ENCODE assay signal across 12 cellular contexts in the genomic region with DNA sequence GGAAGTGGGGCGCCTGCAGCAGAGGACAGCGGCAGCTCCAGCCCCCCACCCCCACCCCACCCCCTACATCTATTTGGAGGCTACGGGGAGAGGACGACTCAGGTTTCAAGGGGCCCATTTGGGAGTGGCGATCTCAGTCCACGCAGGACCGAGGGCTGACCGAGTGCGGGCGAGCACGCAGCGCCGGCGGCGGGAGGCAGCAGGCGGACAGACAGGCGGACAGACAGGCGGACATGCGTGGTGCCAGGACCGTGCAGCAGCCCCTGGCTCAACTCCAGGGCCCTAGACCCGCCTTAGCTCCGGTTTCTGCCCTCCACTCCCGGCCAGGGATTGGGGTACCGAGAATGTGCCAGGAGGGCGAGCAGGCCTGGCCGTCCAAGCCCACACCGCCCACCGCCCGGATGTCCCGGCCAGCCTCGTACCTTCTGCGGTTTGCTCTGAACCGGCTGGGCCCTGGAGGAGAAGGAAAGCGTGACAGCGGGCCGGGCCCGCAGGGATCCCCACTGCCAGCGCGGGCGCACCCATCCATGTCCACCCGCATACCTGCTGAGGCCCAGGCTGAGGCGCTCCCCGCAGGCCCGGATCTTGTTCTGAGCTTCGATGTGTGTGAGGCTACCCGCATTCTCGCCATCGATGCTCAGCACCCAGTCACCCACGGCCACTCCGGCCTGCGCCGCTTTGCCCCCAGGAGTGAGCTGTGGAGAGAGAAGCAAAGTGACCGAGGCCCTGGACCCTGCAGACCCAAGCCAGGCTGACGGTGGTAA. TPM values are rescaled to one million over a fixed set of nuclear protein-coding genes. Genes with fewer than 3 reads are reported as not detected.
DNase-seq lines count a peak whose midpoint lies in the region; ATAC-seq and TF ChIP-seq lines count a peak whose summit lies in the region.
"Had no signal": no experiment of that assay in that cellular context is flagged by ENCODE, and none has a peak within 500 bp of the region (broad histone marks: within the 10 kb centered on the region; RNA-seq: fewer than 3 reads in every experiment).

No MANE protein-coding gene starts in this region.

- no peaks in the 10 kb centered on the region for H3K27me3 ChIP-seq in mesendoderm (ENCODE audit: insufficient read depth, low read length, poor library complexity)
- no peaks in the 10 kb centered on the region for H3K27me3 ChIP-seq in thoracic aorta (replicated peaks; ENCODE audit: insufficient read depth)
- H3K27me3 ChIP-seq: ovary, SJCRH30, thyroid gland had no signal

- H3K79me2 ChIP-seq in mesendoderm (ENCODE audit: control insufficient read depth, insufficient read depth, low read length), result peaks cover 2% of the 10 kb centered on the region

- H2BK120ac ChIP-seq in mesendoderm (ENCODE audit: low read depth, low read length), result no peak overlapping the region

- peaks cover 19% of the 10 kb centered on the region for H3K4me1 Mint-ChIP-seq in T-helper 2 cell treated with Interferon-gamma antibody and Interleukin-4, amounts not matched to agents 5 μg/mL and 100 μg/mL, for 36 hours (ENCODE audit: low read depth)
- peaks cover 8% of the 10 kb centered on the region for H3K4me1 Mint-ChIP-seq in activated T-helper 17 cell treated with anti-CD3 and anti-CD28 coated beads, Interleukin-2, amount 50 U/mL, for 72 hours

- H2BK5ac ChIP-seq in mesendoderm (ENCODE audit: low read length), result no peak overlapping the region

- H3K18ac ChIP-seq in mesendoderm (ENCODE audit: low read length), result no peak overlapping the region

- peaks cover 21% of the 10 kb centered on the region for H3K36me3 Mint-ChIP-seq in T-helper 2 cell treated with Interferon-gamma antibody and Interleukin-4, amounts not matched to agents 5 μg/mL and 100 μg/mL, for 36 hours (ENCODE audit: low read depth)
- H3K36me3 Mint-ChIP-seq in activated T-helper 17 cell treated with anti-CD3 and anti-CD28 coated beads, Interleukin-2, amount 50 U/mL, for 72 hours (ENCODE audit: low read depth), result peaks cover 17% of the 10 kb centered on the region

- H3K9me3 ChIP-seq in thoracic aorta, result no peaks in the 10 kb centered on the region
- H3K9me3 ChIP-seq: ovary, SJCRH30, thyroid gland had no signal

- no peak for ATAC-seq in activated T-helper 17 cell treated with anti-CD3 and anti-CD28 coated beads, Interleukin-2, amount 50 U/mL, for 72 hours (replicated peaks)
- ATAC-seq in thoracic aorta (ENCODE audit: insufficient number of reproducible peaks, low FRiP score, low read depth) (no peak), GM21619 (IDR thresholded peaks at IDR 0.05; ENCODE audit: unreplicated experiment) (no peak)

- no peak for TF ChIP-seq CTCF in thoracic aorta (IDR thresholded peaks at IDR 0.05)

- H3K4me1 ChIP-seq in mesendoderm (ENCODE audit: control insufficient read depth, low read depth, low read length), result peaks cover 11% of the 10 kb centered on the region
- peaks cover 55 to 88% of the 10 kb centered on the region in 2 donors for H3K4me1 ChIP-seq in thoracic aorta (ENCODE audit: control insufficient read depth in 1 of 2, low read depth in 2 of 2)

- H4K8ac ChIP-seq in mesendoderm (ENCODE audit: low read depth, low read length), result no peak overlapping the region

- no peak overlapping the region for H2BK15ac ChIP-seq in mesendoderm (replicated peaks; ENCODE audit: low read depth)

- H3K23ac ChIP-seq in mesendoderm (ENCODE audit: low read length), result no peak overlapping the region

- no peaks in the 10 kb centered on the region for H3K9me3 Mint-ChIP-seq in T-helper 2 cell treated with Interferon-gamma antibody and Interleukin-4, amounts not matched to agents 5 μg/mL and 100 μg/mL, for 36 hours
- H3K9me3 Mint-ChIP-seq in activated T-helper 17 cell treated with anti-CD3 and anti-CD28 coated beads, Interleukin-2, amount 50 U/mL, for 72 hours, result no peaks in the 10 kb centered on the region
- H3K9me3 Mint-ChIP-seq: CD8-positive, alpha-beta memory T cell had no signal

- H3K4me3 ChIP-seq in mesendoderm (ENCODE audit: low read length) (no peak overlapping the region), thoracic aorta (peak overlapping the region; percentile 90)
- H3K4me3 ChIP-seq: ovary, SJCRH30, thyroid gland had no signal

- no peak overlapping the region for H3K4me3 Mint-ChIP-seq in T-helper 2 cell treated with Interferon-gamma antibody and Interleukin-4, amounts not matched to agents 5 μg/mL and 100 μg/mL, for 36 hours
- H3K4me3 Mint-ChIP-seq in activated T-helper 17 cell treated with anti-CD3 and anti-CD28 coated beads, Interleukin-2, amount 50 U/mL, for 72 hours, result no peak overlapping the region

- peak overlapping the region; percentile 69 for H3K56ac ChIP-seq in mesendoderm (ENCODE audit: low read length)

- peaks cover 7% of the 10 kb centered on the region for H3K79me1 ChIP-seq in mesendoderm (ENCODE audit: low read length)

- no CpG with 5 or more reads among the region's 54 CpGs for WGBS in mesendoderm (ENCODE audit: extremely low coverage, insufficient coverage, low lambda C conversion rate)

- H3K9ac ChIP-seq in mesendoderm (ENCODE audit: low read length), result no peak overlapping the region

- H3K27ac Mint-ChIP-seq in T-helper 2 cell treated with Interferon-gamma antibody and Interleukin-4, amounts not matched to agents 5 μg/mL and 100 μg/mL, for 36 hours, result peak overlapping the region; percentile 16
- peak overlapping the region; percentile 67 for H3K27ac Mint-ChIP-seq in activated T-helper 17 cell treated with anti-CD3 and anti-CD28 coated beads, Interleukin-2, amount 50 U/mL, for 72 hours

- no peak for DNase-seq in T-helper 2 cell treated with Interferon-gamma antibody and Interleukin-4, amounts not matched to agents 5 μg/mL and 100 μg/mL, for 36 hours (ENCODE audit: low spot score)
- DNase-seq in T-helper 2 cell (no peak), mesendoderm (no peak), thoracic aorta (ENCODE audit: low spot score) (no peak), NCI-H2227 (lab: John Stamatoyannopoulos, UW; ENCODE audit: unreplicated experiment) (no peak), NCI-H524 (lab: John Stamatoyannopoulos, UW) (no peak)
- DNase-seq: CD8-positive, alpha-beta memory T cell; SJCRH30 had no signal

- H3K27me3 Mint-ChIP-seq in T-helper 2 cell treated with Interferon-gamma antibody and Interleukin-4, amounts not matched to agents 5 μg/mL and 100 μg/mL, for 36 hours (ENCODE audit: low read depth), result no peaks in the 10 kb centered on the region
- H3K27me3 Mint-ChIP-seq in activated T-helper 17 cell treated with anti-CD3 and anti-CD28 coated beads, Interleukin-2, amount 50 U/mL, for 72 hours, result no peaks in the 10 kb centered on the region
- H3K27me3 Mint-ChIP-seq: CD8-positive, alpha-beta memory T cell had no signal

- H3K27ac ChIP-seq in mesendoderm (ENCODE audit: low read depth, low read length) (no peak overlapping the region), thoracic aorta (peak overlapping the region; percentile 100)
- H3K27ac ChIP-seq: ovary, SJCRH30, thyroid gland had no signal

- no peak overlapping the region for H4K5ac ChIP-seq in mesendoderm (ENCODE audit: low read length)

- peaks cover 17% of the 10 kb centered on the region for H3K36me3 ChIP-seq in mesendoderm (ENCODE audit: control insufficient read depth, insufficient read depth, low read length)
- peaks cover 67% of the 10 kb centered on the region for H3K36me3 ChIP-seq in thoracic aorta
- H3K36me3 ChIP-seq: ovary had no signal

- no peak overlapping the region for H2AK5ac ChIP-seq in mesendoderm (ENCODE audit: low read length)

- H3K4me2 ChIP-seq in mesendoderm (ENCODE audit: low read length), result no peak overlapping the region

- H3K4ac ChIP-seq in mesendoderm (ENCODE audit: low read depth, low read length), result no peak overlapping the region

RNA-seq across cellular contexts. Expression of gene PDLIM7, which starts 5.2 kb away (rescaled TPM):
- total RNA-seq in activated T-helper 17 cell treated with anti-CD3 and anti-CD28 coated beads, Interleukin-2, amount 50 U/mL, for 72 hours, result 10 to 100 TPM; 34.9 to 38.8 TPM
- polyA plus RNA-seq in mesendoderm (2013, experiment 1 of 2), result 117 TPM
- 119 TPM for polyA plus RNA-seq in mesendoderm (2013, experiment 2 of 2)
- 100 to 1,000 TPM; 626 to 891 TPM for total RNA-seq in thoracic aorta

RNA-seq across cellular contexts. Expression of gene DOK3, which starts 17.5 kb away (rescaled TPM):
- total RNA-seq in activated T-helper 17 cell treated with anti-CD3 and anti-CD28 coated beads, Interleukin-2, amount 50 U/mL, for 72 hours, result 10 to 100 TPM in 1 of 2 donors, 1 to 10 TPM in 1; 5.6 to 13.7 TPM
- 8.2 TPM for polyA plus RNA-seq in mesendoderm (2013, experiment 1 of 2)
- polyA plus RNA-seq in mesendoderm (2013, experiment 2 of 2), result 7.6 TPM
- total RNA-seq in thoracic aorta, result 10 to 100 TPM; 20.5 to 35.6 TPM

RNA-seq across cellular contexts. Expression of gene DBN1, which starts 18.7 kb away (rescaled TPM):
- 1 to 10 TPM; 2.3 to 3.1 TPM for total RNA-seq in activated T-helper 17 cell treated with anti-CD3 and anti-CD28 coated beads, Interleukin-2, amount 50 U/mL, for 72 hours
- 305 TPM for polyA plus RNA-seq in mesendoderm (2013, experiment 1 of 2)
- polyA plus RNA-seq in mesendoderm (2013, experiment 2 of 2), result 309 TPM
- total RNA-seq in thoracic aorta, result 100 to 1,000 TPM in 1 of 2 donors, 10 to 100 TPM in 1; 91.2 to 132 TPM

RNA-seq across cellular contexts. Expression of gene DDX41, which starts 24.6 kb away (rescaled TPM):
- 100 to 1,000 TPM; 116 to 149 TPM for total RNA-seq in activated T-helper 17 cell treated with anti-CD3 and anti-CD28 coated beads, Interleukin-2, amount 50 U/mL, for 72 hours
- polyA plus RNA-seq in mesendoderm (2013, experiment 1 of 2), result 74.4 TPM
- 72.2 TPM for polyA plus RNA-seq in mesendoderm (2013, experiment 2 of 2)
- total RNA-seq in thoracic aorta, result 100 to 1,000 TPM in 1 of 2 donors, 10 to 100 TPM in 1; 53.7 to 138 TPM

RNA-seq across cellular contexts. Expression of gene PRR7, which starts 45.6 kb away (rescaled TPM):
- total RNA-seq in activated T-helper 17 cell treated with anti-CD3 and anti-CD28 coated beads, Interleukin-2, amount 50 U/mL, for 72 hours, result 10 to 100 TPM in 1 of 2 donors, 1 to 10 TPM in 1; 8.2 to 13.6 TPM
- polyA plus RNA-seq in mesendoderm (2013, experiment 1 of 2), result 2.6 TPM
- 2.9 TPM for polyA plus RNA-seq in mesendoderm (2013, experiment 2 of 2)
- total RNA-seq in thoracic aorta, result 10 to 100 TPM in 1 of 2 donors, 1 to 10 TPM in 1; 4.1 to 11.0 TPM

Comparison
In these comparisons a context has a peak if more than half of its experiments do, and no peak if none do; other contexts are left out.
1. RNA of gene PDLIM7, which starts 5.2 kb away (total RNA-seq): 626 to 891 TPM in thoracic aorta; 34.9 to 38.8 TPM in activated T-helper 17 cell treated with anti-CD3 and anti-CD28 coated beads, Interleukin-2, amount 50 U/mL, for 72 hours; every median in the first group is over 10 times any median in the second.
2. RNA of gene DBN1, which starts 18.7 kb away (total RNA-seq): 91.2 to 132 TPM in thoracic aorta; 2.3 to 3.1 TPM in activated T-helper 17 cell treated with anti-CD3 and anti-CD28 coated beads, Interleukin-2, amount 50 U/mL, for 72 hours; every median in the first group is over 10 times any median in the second.